ENCODE assay signal across 1 cellular context in the genomic region with DNA sequence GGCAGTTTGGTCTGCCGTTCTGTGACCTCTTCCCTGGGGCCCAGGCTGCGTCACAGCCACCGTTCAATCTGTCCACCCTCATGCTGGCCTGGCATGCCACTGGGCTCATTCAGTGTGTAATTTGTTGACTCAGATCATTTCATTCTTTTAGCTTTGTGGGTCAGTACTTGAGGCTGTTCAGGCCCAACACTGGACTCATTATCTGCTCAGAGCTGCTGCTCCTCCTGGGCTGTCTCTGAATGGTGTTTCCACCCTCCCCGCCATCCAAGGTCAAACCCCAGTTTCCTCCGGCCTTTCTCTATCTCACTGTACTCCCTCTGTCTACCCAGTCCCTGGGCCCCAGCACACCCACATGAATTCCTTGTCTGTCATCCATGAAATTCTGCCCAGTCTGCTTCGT.
TF ChIP-seq lines count a peak whose summit lies in the region.

No MANE protein-coding gene starts in this region.

TF ChIP-seq in GM23338, 12 proteins besides CTCF, POLR2A, EP300 and RAD21 (continued from another document):
- TF ChIP-seq, protein P1, sequence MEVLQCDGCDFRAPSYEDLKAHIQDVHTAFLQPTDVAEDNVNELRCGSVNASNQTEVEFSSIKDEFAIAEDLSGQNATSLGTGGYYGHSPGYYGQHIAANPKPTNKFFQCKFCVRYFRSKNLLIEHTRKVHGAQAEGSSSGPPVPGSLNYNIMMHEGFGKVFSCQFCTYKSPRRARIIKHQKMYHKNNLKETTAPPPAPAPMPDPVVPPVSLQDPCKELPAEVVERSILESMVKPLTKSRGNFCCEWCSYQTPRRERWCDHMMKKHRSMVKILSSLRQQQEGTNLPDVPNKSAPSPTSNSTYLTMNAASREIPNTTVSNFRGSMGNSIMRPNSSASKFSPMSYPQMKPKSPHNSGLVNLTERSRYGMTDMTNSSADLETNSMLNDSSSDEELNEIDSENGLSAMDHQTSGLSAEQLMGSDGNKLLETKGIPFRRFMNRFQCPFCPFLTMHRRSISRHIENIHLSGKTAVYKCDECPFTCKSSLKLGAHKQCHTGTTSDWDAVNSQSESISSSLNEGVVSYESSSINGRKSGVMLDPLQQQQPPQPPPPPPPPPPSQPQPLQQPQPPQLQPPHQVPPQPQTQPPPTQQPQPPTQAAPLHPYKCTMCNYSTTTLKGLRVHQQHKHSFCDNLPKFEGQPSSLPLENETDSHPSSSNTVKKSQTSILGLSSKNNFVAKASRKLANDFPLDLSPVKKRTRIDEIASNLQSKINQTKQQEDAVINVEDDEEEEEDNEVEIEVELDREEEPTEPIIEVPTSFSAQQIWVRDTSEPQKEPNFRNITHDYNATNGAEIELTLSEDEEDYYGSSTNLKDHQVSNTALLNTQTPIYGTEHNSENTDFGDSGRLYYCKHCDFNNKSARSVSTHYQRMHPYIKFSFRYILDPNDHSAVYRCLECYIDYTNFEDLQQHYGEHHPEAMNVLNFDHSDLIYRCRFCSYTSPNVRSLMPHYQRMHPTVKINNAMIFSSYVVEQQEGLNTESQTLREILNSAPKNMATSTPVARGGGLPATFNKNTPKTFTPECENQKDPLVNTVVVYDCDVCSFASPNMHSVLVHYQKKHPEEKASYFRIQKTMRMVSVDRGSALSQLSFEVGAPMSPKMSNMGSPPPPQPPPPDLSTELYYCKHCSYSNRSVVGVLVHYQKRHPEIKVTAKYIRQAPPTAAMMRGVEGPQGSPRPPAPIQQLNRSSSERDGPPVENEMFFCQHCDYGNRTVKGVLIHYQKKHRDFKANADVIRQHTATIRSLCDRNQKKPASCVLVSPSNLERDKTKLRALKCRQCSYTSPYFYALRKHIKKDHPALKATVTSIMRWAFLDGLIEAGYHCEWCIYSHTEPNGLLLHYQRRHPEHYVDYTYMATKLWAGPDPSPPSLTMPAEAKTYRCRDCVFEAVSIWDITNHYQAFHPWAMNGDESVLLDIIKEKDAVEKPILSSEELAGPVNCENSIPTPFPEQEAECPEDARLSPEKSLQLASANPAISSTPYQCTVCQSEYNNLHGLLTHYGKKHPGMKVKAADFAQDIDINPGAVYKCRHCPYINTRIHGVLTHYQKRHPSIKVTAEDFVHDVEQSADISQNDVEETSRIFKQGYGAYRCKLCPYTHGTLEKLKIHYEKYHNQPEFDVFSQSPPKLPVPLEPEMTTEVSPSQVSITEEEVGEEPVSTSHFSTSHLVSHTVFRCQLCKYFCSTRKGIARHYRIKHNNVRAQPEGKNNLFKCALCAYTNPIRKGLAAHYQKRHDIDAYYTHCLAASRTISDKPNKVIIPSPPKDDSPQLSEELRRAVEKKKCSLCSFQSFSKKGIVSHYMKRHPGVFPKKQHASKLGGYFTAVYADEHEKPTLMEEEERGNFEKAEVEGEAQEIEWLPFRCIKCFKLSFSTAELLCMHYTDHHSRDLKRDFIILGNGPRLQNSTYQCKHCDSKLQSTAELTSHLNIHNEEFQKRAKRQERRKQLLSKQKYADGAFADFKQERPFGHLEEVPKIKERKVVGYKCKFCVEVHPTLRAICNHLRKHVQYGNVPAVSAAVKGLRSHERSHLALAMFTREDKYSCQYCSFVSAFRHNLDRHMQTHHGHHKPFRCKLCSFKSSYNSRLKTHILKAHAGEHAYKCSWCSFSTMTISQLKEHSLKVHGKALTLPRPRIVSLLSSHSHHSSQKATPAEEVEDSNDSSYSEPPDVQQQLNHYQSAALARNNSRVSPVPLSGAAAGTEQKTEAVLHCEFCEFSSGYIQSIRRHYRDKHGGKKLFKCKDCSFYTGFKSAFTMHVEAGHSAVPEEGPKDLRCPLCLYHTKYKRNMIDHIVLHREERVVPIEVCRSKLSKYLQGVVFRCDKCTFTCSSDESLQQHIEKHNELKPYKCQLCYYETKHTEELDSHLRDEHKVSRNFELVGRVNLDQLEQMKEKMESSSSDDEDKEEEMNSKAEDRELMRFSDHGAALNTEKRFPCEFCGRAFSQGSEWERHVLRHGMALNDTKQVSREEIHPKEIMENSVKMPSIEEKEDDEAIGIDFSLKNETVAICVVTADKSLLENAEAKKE (CRISPR knock-in tag; IDR thresholded peaks at IDR 0.05) = no peak
- TF ChIP-seq ZNF114 (CRISPR knock-in tag; IDR thresholded peaks at IDR 0.05) (no peak), STAT1 (IDR thresholded peaks at IDR 0.05; ENCODE audit: unreplicated experiment) (no peak), ZNF331 (CRISPR knock-in tag; IDR thresholded peaks at IDR 0.05; ENCODE audit: low read depth) (no peak), POLR2AphosphoS5 (IDR thresholded peaks at IDR 0.05; ENCODE audit: low read depth) (no peak), EZH2 (IDR thresholded peaks at IDR 0.05; ENCODE audit: low read depth, unreplicated experiment) (no peak), CREB1 (CRISPR knock-in tag; IDR thresholded peaks at IDR 0.05; ENCODE audit: low read depth) (no peak)
- TF ChIP-seq, protein P2, sequence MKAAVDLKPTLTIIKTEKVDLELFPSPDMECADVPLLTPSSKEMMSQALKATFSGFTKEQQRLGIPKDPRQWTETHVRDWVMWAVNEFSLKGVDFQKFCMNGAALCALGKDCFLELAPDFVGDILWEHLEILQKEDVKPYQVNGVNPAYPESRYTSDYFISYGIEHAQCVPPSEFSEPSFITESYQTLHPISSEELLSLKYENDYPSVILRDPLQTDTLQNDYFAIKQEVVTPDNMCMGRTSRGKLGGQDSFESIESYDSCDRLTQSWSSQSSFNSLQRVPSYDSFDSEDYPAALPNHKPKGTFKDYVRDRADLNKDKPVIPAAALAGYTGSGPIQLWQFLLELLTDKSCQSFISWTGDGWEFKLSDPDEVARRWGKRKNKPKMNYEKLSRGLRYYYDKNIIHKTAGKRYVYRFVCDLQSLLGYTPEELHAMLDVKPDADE (IDR thresholded peaks at IDR 0.05) = no peak
TF ChIP-seq in GM23338: peak in this region for 0.
